In the genomic region with DNA sequence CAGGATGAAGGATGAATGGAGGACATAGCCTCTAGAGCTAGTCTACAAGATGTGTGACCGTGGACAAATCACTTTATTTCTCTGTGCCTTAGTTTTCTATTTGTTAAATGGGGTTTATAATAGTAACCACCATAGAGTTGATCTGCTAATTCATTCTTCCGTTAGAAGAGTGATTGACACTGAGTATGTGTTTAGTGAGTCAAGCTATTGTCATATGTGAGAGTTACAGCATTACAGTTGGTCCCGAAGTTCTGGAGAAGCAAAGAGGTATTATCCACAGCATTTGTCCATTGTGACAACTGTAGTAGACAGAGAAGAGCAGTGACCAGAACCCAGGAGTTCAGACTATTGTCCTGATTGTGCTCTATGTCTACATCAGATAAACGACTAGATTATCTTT, we compare ENCODE assay signal across 19 cellular contexts.
"Had no signal": no experiment of that assay in that cellular context is flagged by ENCODE, and none has a peak within 500 bp of the region (broad histone marks: within the 10 kb centered on the region; RNA-seq: fewer than 3 reads in every experiment).

No MANE protein-coding gene starts in this region.

- H3K36me3 ChIP-seq: sigmoid colon, thoracic aorta had no signal

- H3K9me3 ChIP-seq: sigmoid colon, thoracic aorta had no signal

- H3K27me3 ChIP-seq: sigmoid colon had no signal

- FAIRE-seq: endothelial cell of umbilical vein, TTC549, urothelium cell line had no signal

- H3K4me3 ChIP-seq: coronary artery, sigmoid colon, thoracic aorta had no signal

- DNase-seq: activated CD4-positive, alpha-beta T cell treated with anti-CD3 and anti-CD28 coated beads for 36 hours; activated CD4-positive, alpha-beta T cell treated with anti-CD3 and anti-CD28 coated beads, Interleukin-2, amount 50 U/mL, for 48 hours; activated naive CD8-positive, alpha-beta T cell treated with anti-CD3 and anti-CD28 coated beads, Interleukin-2, amount 10 ng/mL, durations not matched to agents 7 days and 5 days; anterior cingulate cortex; central memory CD4-positive, alpha-beta T cell; effector CD4-positive, alpha-beta T cell; immature natural killer cell; kidney glomerular epithelial cell; left ventricle myocardium superior; mesendoderm; nucleus accumbens; posterior cingulate gyrus; sigmoid colon; stimulated activated CD4-positive, alpha-beta T cell treated with anti-CD3 and anti-CD28 coated beads, Interleukin-4, amount 100 ng/mL, for 24 hours had no signal
